Comparison of ENCODE assay signal across 11 cellular contexts in genomic region chr14:90645842-90646443, GRCh38.
A peak's percentile ranks its signal among the peaks of the same experiment; 100 is the strongest.
DNase-seq lines count a peak whose midpoint lies in the region; ATAC-seq and TF ChIP-seq lines count a peak whose summit lies in the region.
"Had no signal": no experiment of that assay in that cellular context is flagged by ENCODE, and none has a peak within 500 bp of the region (broad histone marks: within the 10 kb centered on the region; RNA-seq: fewer than 3 reads in every experiment).

No MANE protein-coding gene starts in this region.

- H3K4me3 ChIP-seq in PC-3 (ENCODE audit: low read length): no peak overlapping the region
- no peak overlapping the region for H3K4me3 ChIP-seq in epithelial cell of proximal tubule (ENCODE audit: low read depth, low read length)
- H3K4me3 ChIP-seq: skin epidermis had no signal

- no peak overlapping the region for H3K9ac ChIP-seq in PC-3 (ENCODE audit: low read length)

- no peak overlapping the region for H2AFZ ChIP-seq in PC-3 (ENCODE audit: low read length)

- no peaks in the 10 kb centered on the region for H3K36me3 Mint-ChIP-seq in activated CD4-positive, alpha-beta T cell treated with anti-CD3 and anti-CD28 coated beads for 36 hours (ENCODE audit: low read depth)
- H3K36me3 Mint-ChIP-seq: activated naive CD4-positive, alpha-beta T cell treated with anti-CD3 and anti-CD28 coated beads, Interleukin-2, amount 50 U/mL, for 24 hours had no signal

- H3K27ac ChIP-seq in PC-3 (ENCODE audit: low read length): no peak overlapping the region

- no peaks in the 10 kb centered on the region for H3K9me3 Mint-ChIP-seq in activated CD4-positive, alpha-beta T cell treated with anti-CD3 and anti-CD28 coated beads for 36 hours (ENCODE audit: low read depth)
- H3K9me3 Mint-ChIP-seq: activated naive CD4-positive, alpha-beta T cell treated with anti-CD3 and anti-CD28 coated beads, Interleukin-2, amount 50 U/mL, for 24 hours had no signal

- H3K27ac Mint-ChIP-seq in activated CD4-positive, alpha-beta T cell treated with anti-CD3 and anti-CD28 coated beads for 36 hours: no peak overlapping the region
- H3K27ac Mint-ChIP-seq: activated naive CD4-positive, alpha-beta T cell treated with anti-CD3 and anti-CD28 coated beads, Interleukin-2, amount 50 U/mL, for 24 hours had no signal

- no peak overlapping the region for H3K4me3 Mint-ChIP-seq in activated CD4-positive, alpha-beta T cell treated with anti-CD3 and anti-CD28 coated beads for 36 hours
- H3K4me3 Mint-ChIP-seq: activated naive CD4-positive, alpha-beta T cell treated with anti-CD3 and anti-CD28 coated beads, Interleukin-2, amount 50 U/mL, for 24 hours had no signal

- H3K27me3 Mint-ChIP-seq in activated CD4-positive, alpha-beta T cell treated with anti-CD3 and anti-CD28 coated beads for 36 hours: no peaks in the 10 kb centered on the region
- H3K27me3 Mint-ChIP-seq: activated naive CD4-positive, alpha-beta T cell treated with anti-CD3 and anti-CD28 coated beads, Interleukin-2, amount 50 U/mL, for 24 hours had no signal

- peaks cover 12% of the 10 kb centered on the region for H3K4me1 ChIP-seq in PC-3 (ENCODE audit: insufficient read depth, low read length)

- peak; percentile 87 for ATAC-seq in PC-3
- peak; percentile 43 for ATAC-seq in omental fat pad (ENCODE audit: low FRiP score)
- ATAC-seq in stimulated activated naive CD8-positive, alpha-beta T cell treated with anti-CD3 and anti-CD28 coated beads, Interleukin-15, Interleukin-2, amounts not matched to agents 100 U/mL and 50 U/mL, for 24 hours: no peak
- no peak for ATAC-seq in activated CD4-positive, alpha-beta T cell treated with anti-CD3 and anti-CD28 coated beads for 36 hours
- ATAC-seq: left colon had no signal

- H3K4me1 Mint-ChIP-seq in activated CD4-positive, alpha-beta T cell treated with anti-CD3 and anti-CD28 coated beads for 36 hours: no peaks in the 10 kb centered on the region
- H3K4me1 Mint-ChIP-seq: activated naive CD4-positive, alpha-beta T cell treated with anti-CD3 and anti-CD28 coated beads, Interleukin-2, amount 50 U/mL, for 24 hours had no signal

- H3K9me3 ChIP-seq in PC-3 (ENCODE audit: low read length): no peaks in the 10 kb centered on the region

- H3K36me3 ChIP-seq in PC-3 (ENCODE audit: low read depth, low read length): no peaks in the 10 kb centered on the region

- H3F3A ChIP-seq in PC-3 (ENCODE audit: low read length, unreplicated experiment): no peaks in the 10 kb centered on the region

- intact Hi-C loops in PC-3 (cut with micrococcal nuclease): no loop called here
- intact Hi-C loops in activated CD4-positive, alpha-beta T cell treated with anti-CD3 and anti-CD28 coated beads for 36 hours (cut with DNase I, micrococcal nuclease): no loop called here

- no TSS peak for BruUV-seq in PC-3 (replicated peaks; lab: Mats Ljungman, UMichigan)

- H3K9me2 ChIP-seq in PC-3 (replicated peaks; ENCODE audit: low read length): no peaks in the 10 kb centered on the region

- H3K79me2 ChIP-seq in PC-3 (ENCODE audit: low read length): no peaks in the 10 kb centered on the region

- no peaks in the 10 kb centered on the region for H4K20me1 ChIP-seq in PC-3 (ENCODE audit: low read length)

- H3K27me3 ChIP-seq in PC-3 (ENCODE audit: low read length): no peaks in the 10 kb centered on the region

- 0 out of 2 replicates have a peak overlapping the region, but pooled peaks have one; percentile 6 for H3K4me2 ChIP-seq in PC-3 (ENCODE audit: low read length)

- CTCF ChIA-PET in PC-3 (lab: Charles Lee): interaction anchor here (0.6 kb wide), 1 partner anchor 51 kb away, joined by 4 read pairs; no protein-coding TSS in a partner anchor
- CTCF ChIA-PET in activated CD4-positive, alpha-beta T cell treated with anti-CD3 and anti-CD28 coated beads for 36 hours (lab: Charles Lee): no interaction called here

- TF ChIP-seq CTCF in PC-3 (conservative IDR thresholded peaks at IDR 0.05; ENCODE audit: low read depth, low read length) (no peak), epithelial cell of proximal tubule (conservative IDR thresholded peaks at IDR 0.05; ENCODE audit: low read depth, low read length) (no peak), omental fat pad (IDR thresholded peaks at IDR 0.05) (no peak)

- DNase-seq in ELR (ENCODE audit: low read depth): peak; percentile 51
- DNase-seq in PC-3: peak; percentile 84
- DNase-seq in epithelial cell of proximal tubule (ENCODE audit: low read depth): peak; percentile 81
- no peak for DNase-seq in omental fat pad (ENCODE audit: low spot score)
- DNase-seq in stimulated activated naive CD8-positive, alpha-beta T cell treated with anti-CD3 and anti-CD28 coated beads, Interleukin-15, Interleukin-2, amounts not matched to agents 100 U/mL and 50 U/mL, for 24 hours: no peak
- no peak for DNase-seq in activated CD4-positive, alpha-beta T cell treated with anti-CD3 and anti-CD28 coated beads for 36 hours
- no peak for DNase-seq in NCI-H510A treated with DMSO at 0.1 percent for 48 hours (lab: John Stamatoyannopoulos, UW)
- no peak for DNase-seq in NCI-H2029 treated with DMSO at 0.1 percent for 48 hours (lab: John Stamatoyannopoulos, UW)
- DNase-seq: left colon had no signal

- POLR2A ChIA-PET in PC-3 (lab: Charles Lee; ENCODE audit: unreplicated experiment): interaction anchor here (0.6 to 0.7 kb wide), 2 partner anchors 133 to 137 kb away, joined by 4 to 5 read pairs; no protein-coding TSS in a partner anchor
- POLR2A ChIA-PET in activated CD4-positive, alpha-beta T cell treated with anti-CD3 and anti-CD28 coated beads for 36 hours (lab: Charles Lee): no interaction called here

Comparison
In these comparisons a context has a peak if more than half of its experiments do, and no peak if none do; other contexts are left out.
1. DNase-seq: peak in ELR (single experiment), PC-3 (single experiment) and epithelial cell of proximal tubule (single experiment); none in omental fat pad (single experiment), stimulated activated naive CD8-positive, alpha-beta T cell treated with anti-CD3 and anti-CD28 coated beads, Interleukin-15, Interleukin-2, amounts not matched to agents 100 U/mL and 50 U/mL, for 24 hours (single experiment), activated CD4-positive, alpha-beta T cell treated with anti-CD3 and anti-CD28 coated beads for 36 hours (single experiment), NCI-H510A treated with DMSO at 0.1 percent for 48 hours (single experiment) and NCI-H2029 treated with DMSO at 0.1 percent for 48 hours (single experiment).
2. ATAC-seq: peak in PC-3 (single experiment) and omental fat pad (single experiment); none in stimulated activated naive CD8-positive, alpha-beta T cell treated with anti-CD3 and anti-CD28 coated beads, Interleukin-15, Interleukin-2, amounts not matched to agents 100 U/mL and 50 U/mL, for 24 hours (single experiment) and activated CD4-positive, alpha-beta T cell treated with anti-CD3 and anti-CD28 coated beads for 36 hours (single experiment).